Comparison of ENCODE assay signal across 8 cellular contexts in genomic region chr3:38247366-38248035, GRCh38. TPM values are rescaled to one million over a fixed set of nuclear protein-coding genes. Genes with fewer than 3 reads are reported as not detected.
DNase-seq lines count a peak whose midpoint lies in the region; ATAC-seq and TF ChIP-seq lines count a peak whose summit lies in the region.
"Had no signal": no experiment of that assay in that cellular context is flagged by ENCODE, and none has a peak within 500 bp of the region (broad histone marks: within the 10 kb centered on the region; RNA-seq: fewer than 3 reads in every experiment).

No MANE protein-coding gene starts in this region.

- no peak overlapping the region for H2AFZ ChIP-seq in HCT116 (ENCODE audit: low read depth, low read length, poor library complexity, severe bottlenecking)

- H3K4me3 ChIP-seq in HCT116 (replicated peaks in 1 of 2; ENCODE audit: low read depth in 1 of 2, low read length in 2 of 2): no peak overlapping the region
- H3K4me3 ChIP-seq: dorsolateral prefrontal cortex had no signal

- ATAC-seq in HCT116 (peak; percentile 82), SK-N-SH treated with all-trans-retinoic acid at 6 μM for 48 hours (peak; percentile 99), sciatic nerve (peak; percentile 89)

- POLR2A ChIA-PET in HCT116 (lab: Charles Lee): no interaction called here

- BruUV-seq in HCT116 (replicated peaks; lab: Mats Ljungman, UMichigan): no TSS peak

- CTCF ChIA-PET in HCT116 (lab: Charles Lee): no interaction called here

- DNase-seq in HCT116 (ENCODE audit: low read depth, low spot score): peak; percentile 13
- peak; percentile 51 for DNase-seq in foreskin melanocyte
- no peak for DNase-seq in sciatic nerve (ENCODE audit: low spot score)
- no peak for DNase-seq in KG1 (lab: John Stamatoyannopoulos, UW)
- DNase-seq in iPS-NIHi7 (ENCODE audit: extremely low spot score): no peak
- no peak for DNase-seq in germinal center (ENCODE audit: low spot score)

- peaks cover 7 to 29% of the 10 kb centered on the region in 2 experiments; a peak in 3 of 4 replicates for H3K36me3 ChIP-seq in HCT116 (ENCODE audit: control insufficient read depth in 1 of 2, insufficient read depth in 2 of 2, low read length in 2 of 2)

- H3K4me1 ChIP-seq in HCT116 (ENCODE audit: control insufficient read depth in 1 of 2, insufficient read depth in 2 of 2, low read length in 2 of 2): no peaks in the 10 kb centered on the region; a peak in 1 of 4 replicates

- TF ChIP-seq POLR2A in HCT116 (IDR thresholded peaks at IDR 0.05; ENCODE audit: borderline replicate concordance, extremely low read depth, insufficient read depth, insufficient read length): no peak

- peak; percentile 56 for TF ChIP-seq RAD21 in HCT116 (IDR thresholded peaks at IDR 0.05; ENCODE audit: low read depth)

- no peaks in the 10 kb centered on the region for H3K27me3 ChIP-seq in HCT116 (ENCODE audit: insufficient read depth, low read length)
- H3K27me3 ChIP-seq: dorsolateral prefrontal cortex had no signal

- no peak overlapping the region for H3K27ac ChIP-seq in HCT116 (ENCODE audit: low read depth, low read length)

- peak in 1 of 3 experiments; percentile 29; a peak in 1 of 6 replicates for TF ChIP-seq CTCF in HCT116 (IDR thresholded peaks at IDR 0.05 in 2 of 3, conservative IDR thresholded peaks at IDR 0.05 in 1 of 3; ENCODE audit: borderline replicate concordance in 1 of 3, insufficient read depth in 1 of 3, low read depth in 2 of 3, low read length in 2 of 3)

- intact Hi-C loops in HCT116 (cut with micrococcal nuclease) (loop anchor here (1.0 to 5.0 kb wide), 2 partner anchors 115 to 129 kb away; no protein-coding TSS in a partner anchor), sciatic nerve (cut with DNase I) (no loop called here)

- H3K9me3 ChIP-seq in HCT116 (ENCODE audit: control insufficient read depth in 1 of 2, insufficient read depth in 1 of 2, low read depth in 1 of 2, low read length in 2 of 2): no peaks in the 10 kb centered on the region

- H3K79me2 ChIP-seq in HCT116 (ENCODE audit: insufficient read depth, low read length): no peaks in the 10 kb centered on the region; the same call in 1 of the 2 replicates

- RAD21 ChIA-PET in HCT116 (lab: Charles Lee; ENCODE audit: low non-redundant PET in 1 of 2, low total read pairs in 2 of 2, uncharacterized antibody in 2 of 2, unreplicated experiment in 2 of 2): no interaction called here

- H3K4me2 ChIP-seq in HCT116 (ENCODE audit: low read length): no peak overlapping the region

- H3K9me2 ChIP-seq in HCT116 (ENCODE audit: insufficient read depth): no peaks in the 10 kb centered on the region

- H3K9ac ChIP-seq in HCT116 (ENCODE audit: low read length): no peak overlapping the region

- no peaks in the 10 kb centered on the region; the same call in 1 of the 2 replicates for H4K20me1 ChIP-seq in HCT116 (ENCODE audit: insufficient read depth)

TF ChIP-seq in HCT116, 20 proteins besides CTCF, POLR2A, EP300 and RAD21:
- TF ChIP-seq REST (IDR thresholded peaks at IDR 0.05; ENCODE audit: low read depth) (no peak), ATF3 (IDR thresholded peaks at IDR 0.05) (no peak), JUND (IDR thresholded peaks at IDR 0.05) (no peak), ZFX (IDR thresholded peaks at IDR 0.05) (no peak)

TF ChIP-seq in SK-N-SH treated with all-trans-retinoic acid at 6 μM for 48 hours, 23 proteins besides CTCF, POLR2A, EP300 and RAD21:
- TF ChIP-seq GLIS3 (CRISPR knock-in tag; IDR thresholded peaks at IDR 0.05) (no peak), CSDC2 (CRISPR knock-in tag; IDR thresholded peaks at IDR 0.05) (no peak), ZNF70 (CRISPR knock-in tag; IDR thresholded peaks at IDR 0.05) (no peak), PATZ1 (CRISPR knock-in tag; IDR thresholded peaks at IDR 0.05; ENCODE audit: borderline replicate concordance) (no peak), ISL1 (CRISPR knock-in tag; IDR thresholded peaks at IDR 0.05) (peak; percentile 46; the same call in 1 of the 2 replicates), ZC3H10 (CRISPR knock-in tag; IDR thresholded peaks at IDR 0.05) (no peak)

RNA-seq across cellular contexts. Expression of gene SLC22A13, which starts 18.1 kb away (rescaled TPM):
- total RNA-seq in HCT116 (2021; ENCODE audit: unreplicated experiment): 0.47 TPM
- 0.10 and 0.13 TPM in 2 replicates for polyA plus RNA-seq in HCT116 (2012)
- total RNA-seq in sciatic nerve: 0.98 TPM

RNA-seq across cellular contexts. Expression of gene SLC22A14, which starts 34.6 kb away (rescaled TPM):
- total RNA-seq in HCT116 (2021; ENCODE audit: unreplicated experiment) (0.22 TPM), sciatic nerve (0.13 TPM)
- 0.06 and 0.10 TPM in 2 replicates for polyA plus RNA-seq in HCT116 (2012)

Comparison
In these comparisons a context has a peak if more than half of its experiments do, and no peak if none do; other contexts are left out.
1. DNase-seq: peak in HCT116 (single experiment) and foreskin melanocyte (single experiment); none in sciatic nerve (single experiment), KG1 (single experiment), iPS-NIHi7 (single experiment) and germinal center (single experiment).
2. Peak in every context shown above with its lines, with median percentiles within 50 percentile points of each other: ATAC-seq.